Comparison of ENCODE assay signal across 10 cellular contexts in genomic region chr14:58082491-58083098, GRCh38.
DNase-seq lines count a peak whose midpoint lies in the region; ATAC-seq and TF ChIP-seq lines count a peak whose summit lies in the region.
"Had no signal": no experiment of that assay in that cellular context is flagged by ENCODE, and none has a peak within 500 bp of the region (broad histone marks: within the 10 kb centered on the region; RNA-seq: fewer than 3 reads in every experiment).

No MANE protein-coding gene starts in this region.

- POLR2A ChIA-PET in A673 (lab: Charles Lee; ENCODE audit: low non-redundant PET) = no interaction called here
- POLR2A ChIA-PET in activated CD4-positive, alpha-beta memory T cell treated with anti-CD3 and anti-CD28 coated beads for 36 hours (lab: Charles Lee) = no interaction called here

- no peak overlapping the region for H3K9ac ChIP-seq in HUES64 (ENCODE audit: low read depth, low read length)

- no peak overlapping the region for H3K4me3 Mint-ChIP-seq in brain
- no peak overlapping the region for H3K4me3 Mint-ChIP-seq in activated CD4-positive, alpha-beta memory T cell treated with anti-CD3 and anti-CD28 coated beads for 36 hours
- H3K4me3 Mint-ChIP-seq: activated CD4-positive, alpha-beta T cell treated with anti-CD3 and anti-CD28 coated beads, Interleukin-2, amount 10 ng/mL, durations not matched to agents 7 days and 5 days had no signal

- H3K27ac ChIP-seq in A673 (ENCODE audit: low read depth, low read length, poor library complexity, severe bottlenecking) (peak overlapping the region; percentile 88), HUES64 (ENCODE audit: low read depth, low read length) (peak overlapping the region; percentile 13; the same call in 1 of the 2 replicates)

- no peaks in the 10 kb centered on the region for H3K9me3 Mint-ChIP-seq in brain
- H3K9me3 Mint-ChIP-seq in activated CD4-positive, alpha-beta memory T cell treated with anti-CD3 and anti-CD28 coated beads for 36 hours = no peaks in the 10 kb centered on the region
- H3K9me3 Mint-ChIP-seq: activated CD4-positive, alpha-beta T cell treated with anti-CD3 and anti-CD28 coated beads, Interleukin-2, amount 10 ng/mL, durations not matched to agents 7 days and 5 days had no signal

- H3K36me3 ChIP-seq in A673 (ENCODE audit: insufficient read depth, low read length, poor library complexity, severe bottlenecking) = no peaks in the 10 kb centered on the region
- no peaks in the 10 kb centered on the region for H3K36me3 ChIP-seq in HUES64 (ENCODE audit: insufficient read depth, low read length)
- no peaks in the 10 kb centered on the region for H3K36me3 ChIP-seq in kidney epithelial cell (ENCODE audit: control insufficient read depth, insufficient read depth, low read length)

- no TSS peak for BruUV-seq in A673 (replicated peaks; lab: Mats Ljungman, UMichigan)

- H3K4me3 ChIP-seq in A673 (ENCODE audit: low read depth, low read length, poor library complexity, severe bottlenecking) (no peak overlapping the region), HUES64 (ENCODE audit: low read length) (no peak overlapping the region), kidney epithelial cell (ENCODE audit: low read depth, low read length) (no peak overlapping the region)

- peaks cover 38% of the 10 kb centered on the region for H3K36me3 Mint-ChIP-seq in brain
- H3K36me3 Mint-ChIP-seq in activated CD4-positive, alpha-beta memory T cell treated with anti-CD3 and anti-CD28 coated beads for 36 hours = no peaks in the 10 kb centered on the region

- no peaks in the 10 kb centered on the region for H3K27me3 Mint-ChIP-seq in brain
- H3K27me3 Mint-ChIP-seq in activated CD4-positive, alpha-beta memory T cell treated with anti-CD3 and anti-CD28 coated beads for 36 hours = peaks cover 15% of the 10 kb centered on the region

- ATAC-seq in GM19328 (IDR thresholded peaks at IDR 0.05; ENCODE audit: unreplicated experiment) = no peak

- WGBS in HUES64 = 59% methylated on average over 1 of the region's 1 CpG

- peaks cover 40% of the 10 kb centered on the region for H3K4me1 ChIP-seq in A673 (ENCODE audit: insufficient read depth, low read length, poor library complexity, severe bottlenecking)
- H3K4me1 ChIP-seq in HUES64 (ENCODE audit: insufficient read depth, low read length) = peaks cover 16% of the 10 kb centered on the region

- H3K27me3 ChIP-seq in A673 (replicated peaks; ENCODE audit: insufficient read depth, low read depth, low read length, poor library complexity) (no peaks in the 10 kb centered on the region), HUES64 (ENCODE audit: insufficient read depth, low read length) (no peaks in the 10 kb centered on the region), kidney epithelial cell (ENCODE audit: control insufficient read depth, insufficient read depth, low read length) (no peaks in the 10 kb centered on the region)

- peak; percentile 89 for DNase-seq in A673 (ENCODE audit: low spot score)
- peak; percentile 80 for DNase-seq in kidney epithelial cell (ENCODE audit: low read depth)
- DNase-seq in NCI-H1092 (lab: John Stamatoyannopoulos, UW) = no peak
- DNase-seq in activated CD4-positive, alpha-beta memory T cell treated with anti-CD3 and anti-CD28 coated beads for 36 hours = no peak
- DNase-seq in NCI-H146 (lab: John Stamatoyannopoulos, UW) = no peak
- DNase-seq: activated CD4-positive, alpha-beta T cell treated with anti-CD3 and anti-CD28 coated beads, Interleukin-2, amount 10 ng/mL, durations not matched to agents 7 days and 5 days; NCI-H187 treated with DMSO at 0.1 percent for 48 hours had no signal

- H3K27ac Mint-ChIP-seq in brain = peak overlapping the region in 4 of 5 experiments; percentile 0 to 91 (median 77)
- H3K27ac Mint-ChIP-seq in activated CD4-positive, alpha-beta memory T cell treated with anti-CD3 and anti-CD28 coated beads for 36 hours = no peak overlapping the region
- H3K27ac Mint-ChIP-seq: activated CD4-positive, alpha-beta T cell treated with anti-CD3 and anti-CD28 coated beads, Interleukin-2, amount 10 ng/mL, durations not matched to agents 7 days and 5 days had no signal

- CTCF ChIA-PET in A673 (lab: Charles Lee) = no interaction called here
- CTCF ChIA-PET in activated CD4-positive, alpha-beta memory T cell treated with anti-CD3 and anti-CD28 coated beads for 36 hours (lab: Charles Lee) = interaction anchor here (1.2 kb wide), 1 partner anchor 11 kb away, joined by 4 read pairs; no protein-coding TSS in a partner anchor

- intact Hi-C loops in A673 (cut with micrococcal nuclease; ENCODE audit: unreplicated experiment) = no loop called here
- intact Hi-C loops in activated CD4-positive, alpha-beta memory T cell treated with anti-CD3 and anti-CD28 coated beads for 36 hours (cut with micrococcal nuclease) = no loop called here

- H3K9me3 ChIP-seq in A673 (ENCODE audit: low read depth, low read length, poor library complexity, severe bottlenecking) (no peaks in the 10 kb centered on the region), HUES64 (ENCODE audit: insufficient read depth, low read depth, low read length) (no peaks in the 10 kb centered on the region)

- H3K4me1 Mint-ChIP-seq in brain = peaks cover 22% of the 10 kb centered on the region
- peaks cover 4% of the 10 kb centered on the region for H3K4me1 Mint-ChIP-seq in activated CD4-positive, alpha-beta memory T cell treated with anti-CD3 and anti-CD28 coated beads for 36 hours (ENCODE audit: low read depth)
- H3K4me1 Mint-ChIP-seq: activated CD4-positive, alpha-beta T cell treated with anti-CD3 and anti-CD28 coated beads, Interleukin-2, amount 10 ng/mL, durations not matched to agents 7 days and 5 days had no signal

- no peak for TF ChIP-seq CTCF in A673 (conservative IDR thresholded peaks at IDR 0.05; ENCODE audit: low read depth, low read length)
- no peak for TF ChIP-seq CTCF in brain (conservative IDR thresholded peaks at IDR 0.05)
- no peak for TF ChIP-seq CTCF in kidney epithelial cell (IDR thresholded peaks at IDR 0.05; ENCODE audit: insufficient read depth, low read length, poor library complexity, severe bottlenecking)

Comparison
In these comparisons a context has a peak if more than half of its experiments do, and no peak if none do; other contexts are left out.
1. DNase-seq: peak in A673 (single experiment) and kidney epithelial cell (single experiment); none in NCI-H1092 (single experiment), activated CD4-positive, alpha-beta memory T cell treated with anti-CD3 and anti-CD28 coated beads for 36 hours (single experiment) and NCI-H146 (single experiment).